10 cellular contexts compared by ENCODE assay signal in genomic region chr10:90148121-90148855, GRCh38.
DNase-seq lines count a peak whose midpoint lies in the region; ATAC-seq, FAIRE-seq and TF ChIP-seq lines count a peak whose summit lies in the region.
"Had no signal": no experiment of that assay in that cellular context is flagged by ENCODE, and none has a peak within 500 bp of the region (broad histone marks: within the 10 kb centered on the region; RNA-seq: fewer than 3 reads in every experiment).

No MANE protein-coding gene starts in this region.

- CTCF ChIA-PET in A549 (lab: Yijun Ruan, JAX): interaction anchor here (0.6 to 1.3 kb wide), 12 partner anchors 18 to 639 kb away, joined by 3 to 7 read pairs (median 3); no protein-coding TSS in a partner anchor
- CTCF ChIA-PET in OCI-LY7 (lab: Charles Lee; ENCODE audit: unreplicated experiment): no interaction called here

- no peak overlapping the region for H3K4me3 ChIP-seq in A549
- H3K4me3 ChIP-seq in GM23338: no peak overlapping the region
- no peak overlapping the region for H3K4me3 ChIP-seq in OCI-LY7 (ENCODE audit: low read depth, low read length, poor library complexity, severe bottlenecking)
- no peak overlapping the region for H3K4me3 ChIP-seq in fibroblast of villous mesenchyme (ENCODE audit: low read depth, low read length)

- TF ChIP-seq EP300 in A549 (IDR thresholded peaks at IDR 0.05): no peak

- BruUV-seq in OCI-LY7 (replicated peaks; lab: Mats Ljungman, UMichigan): no TSS peak

- no peaks in the 10 kb centered on the region; the same call in 1 of the 2 replicates for H3K36me3 ChIP-seq in GM23338 (ENCODE audit: insufficient read depth)
- H3K36me3 ChIP-seq in OCI-LY7 (ENCODE audit: insufficient read depth, low read length): no peaks in the 10 kb centered on the region

- H3K4me3 Mint-ChIP-seq in GM23338 (no peak overlapping the region), natural killer cell (no peak overlapping the region)

- TF ChIP-seq RAD21 in A549 (conservative IDR thresholded peaks at IDR 0.05 in 1 of 2, IDR thresholded peaks at IDR 0.05 in 1 of 2): peak; percentile 49 to 61; a peak in 4 of 5 replicates

- 26% methylated on average over 6 of the region's 6 CpGs for WGBS in A549 (ENCODE audit: missing lambda C conversion rate)

- no peak for FAIRE-seq in A549 (lab: Jason Lieb, UNC)

- H3K9me2 ChIP-seq in GM23338 (ENCODE audit: insufficient read depth): 0 out of 2 replicates have a peak, but pooled peaks cover under 1% of the 10 kb centered on the region
- no peaks in the 10 kb centered on the region for H3K9me2 ChIP-seq in OCI-LY7 (ENCODE audit: insufficient read depth, low read length)

- no peak overlapping the region for H3K4me2 ChIP-seq in A549
- H3K4me2 ChIP-seq in GM23338: no peak overlapping the region
- no peak overlapping the region for H3K4me2 ChIP-seq in OCI-LY7 (ENCODE audit: low read length)

- H3K27ac Mint-ChIP-seq in GM23338 (no peak overlapping the region), natural killer cell (no peak overlapping the region)

- ATAC-seq in A549: peak in 1 of 2 experiments; percentile 63; a peak in 2 of 6 replicates
- peak; percentile 72 for ATAC-seq in GM23338
- ATAC-seq in natural killer cell: no peak
- ATAC-seq in HG02852 (IDR thresholded peaks at IDR 0.05; ENCODE audit: unreplicated experiment): no peak

- intact Hi-C loops in OCI-LY7 (cut with micrococcal nuclease; ENCODE audit: unreplicated experiment) (no loop called here), natural killer cell (cut with micrococcal nuclease) (no loop called here)

- H3K4me1 Mint-ChIP-seq in GM23338 (peaks cover 2% of the 10 kb centered on the region; the same call in 2 of the 3 replicates), natural killer cell (no peaks in the 10 kb centered on the region)

- H3K9me3 Mint-ChIP-seq in GM23338: no peaks in the 10 kb centered on the region; the same call in 2 of the 3 replicates
- H3K9me3 Mint-ChIP-seq in natural killer cell: peaks cover 0 to 6% of the 10 kb centered on the region in 2 donors

- no peaks in the 10 kb centered on the region for H3K9me3 ChIP-seq in A549
- H3K9me3 ChIP-seq in OCI-LY7 (ENCODE audit: low read length): no peaks in the 10 kb centered on the region

- no peak for TF ChIP-seq POLR2A in A549 (IDR thresholded peaks at IDR 0.05; ENCODE audit: low read length)

- peaks cover 3% of the 10 kb centered on the region for H3K27me3 Mint-ChIP-seq in GM23338 (ENCODE audit: insufficient read depth, low read depth, poor library complexity)
- no peaks in the 10 kb centered on the region for H3K27me3 Mint-ChIP-seq in natural killer cell (ENCODE audit: low read depth in 2 of 2)

- POLR2A ChIA-PET in A549 (lab: Yijun Ruan, JAX): no interaction called here
- POLR2A ChIA-PET in OCI-LY7 (lab: Charles Lee): interaction anchor here (0.6 to 1.1 kb wide), 3 partner anchors 192 to 1445 kb away, joined by 3 read pairs; no protein-coding TSS in a partner anchor

- H3K79me2 ChIP-seq in GM23338 (replicated peaks; ENCODE audit: insufficient read depth) (no peaks in the 10 kb centered on the region), OCI-LY7 (ENCODE audit: insufficient read depth, low read depth, low read length) (no peaks in the 10 kb centered on the region)

- peak; percentile 47 for TF ChIP-seq CTCF in A549 (IDR thresholded peaks at IDR 0.05)
- TF ChIP-seq CTCF in GM23338 (conservative IDR thresholded peaks at IDR 0.05; ENCODE audit: low read depth in 2 of 2): peak; percentile 68 to 78
- peak; percentile 70 for TF ChIP-seq CTCF in OCI-LY7 (conservative IDR thresholded peaks at IDR 0.05; ENCODE audit: low read length)
- peak; percentile 73 for TF ChIP-seq CTCF in fibroblast of villous mesenchyme (IDR thresholded peaks at IDR 0.05; ENCODE audit: insufficient read depth, low read depth, low read length)
- no peak for TF ChIP-seq CTCF in natural killer cell (IDR thresholded peaks at IDR 0.05)

- no peak overlapping the region for H2AFZ ChIP-seq in GM23338
- no peak overlapping the region for H2AFZ ChIP-seq in OCI-LY7 (ENCODE audit: low read length)

- H3K4me1 ChIP-seq in A549 (no peaks in the 10 kb centered on the region), GM23338 (ENCODE audit: insufficient read depth) (peaks cover 16% of the 10 kb centered on the region; the same call in 1 of the 2 replicates), OCI-LY7 (ENCODE audit: insufficient read depth, low read length, poor library complexity, severe bottlenecking) (no peaks in the 10 kb centered on the region)

- no peaks in the 10 kb centered on the region for H3F3A ChIP-seq in GM23338 (replicated peaks; ENCODE audit: low read depth)

- H4K20me1 ChIP-seq in GM23338 (replicated peaks; ENCODE audit: insufficient read depth): no peaks in the 10 kb centered on the region
- H4K20me1 ChIP-seq in OCI-LY7 (ENCODE audit: insufficient read depth, low read length): no peaks in the 10 kb centered on the region

- H3K27me3 ChIP-seq in GM23338 (ENCODE audit: insufficient read depth): no peaks in the 10 kb centered on the region

- 0 out of 3 replicates have a peak, but pooled peaks cover 1% of the 10 kb centered on the region for H3K36me3 Mint-ChIP-seq in GM23338 (ENCODE audit: low read depth)
- H3K36me3 Mint-ChIP-seq in natural killer cell: no peaks in the 10 kb centered on the region

- peak in 1 of 2 experiments; percentile 28 for DNase-seq in A549 (ENCODE audit: low read depth in 1 of 2, low spot score in 1 of 2)
- peak; percentile 65 for DNase-seq in GM23338 (ENCODE audit: low spot score)
- peak; percentile 5 for DNase-seq in OCI-LY7 (ENCODE audit: low spot score)
- DNase-seq in fibroblast of villous mesenchyme (ENCODE audit: low read depth): peak; percentile 72
- DNase-seq in natural killer cell: no peak
- no peak for DNase-seq in CD1c-positive myeloid dendritic cell (ENCODE audit: extremely low spot score)
- DNase-seq in NCI-H187 treated with DMSO at 0.1 percent for 48 hours (lab: John Stamatoyannopoulos, UW): no peak
- DNase-seq: cortex of kidney; stimulated activated CD4-positive, alpha-beta T cell treated with anti-CD3 and anti-CD28 coated beads, Interleukin-4, amount 100 ng/mL, for 24 hours had no signal

- no peak overlapping the region for H3K27ac ChIP-seq in A549
- no peak overlapping the region for H3K27ac ChIP-seq in GM23338 (ENCODE audit: low read depth)
- no peak overlapping the region for H3K27ac ChIP-seq in OCI-LY7 (ENCODE audit: low read depth, low read length, poor library complexity, severe bottlenecking)

TF ChIP-seq in A549, 52 proteins besides CTCF, POLR2A, EP300 and RAD21:
- no peak for TF ChIP-seq CHD2 (IDR thresholded peaks at IDR 0.05; ENCODE audit: low read length, partially characterized antibody)
- peak; percentile 32; the same call in 2 of the 3 replicates for TF ChIP-seq SMC3 (IDR thresholded peaks at IDR 0.05)
TF ChIP-seq in A549: peak in this region for 1.

Comparison
In these comparisons a context has a peak if more than half of its experiments do, and no peak if none do; other contexts are left out.
1. DNase-seq: peak in GM23338 (single experiment), OCI-LY7 (single experiment) and fibroblast of villous mesenchyme (single experiment); none in natural killer cell (single experiment), CD1c-positive myeloid dendritic cell (single experiment) and NCI-H187 treated with DMSO at 0.1 percent for 48 hours (single experiment).